In genomic region chr1:1166642-1167415, GRCh38 we compare ENCODE assay signal across 33 cellular contexts. TPM values are rescaled to one million over a fixed set of nuclear protein-coding genes. Genes with fewer than 3 reads are reported as not detected.
DNase-seq lines count a peak whose midpoint lies in the region; ATAC-seq, FAIRE-seq and TF ChIP-seq lines count a peak whose summit lies in the region.
"Had no signal": no experiment of that assay in that cellular context is flagged by ENCODE, and none has a peak within 500 bp of the region (broad histone marks: within the 10 kb centered on the region; RNA-seq: fewer than 3 reads in every experiment).

No MANE protein-coding gene starts in this region.

- TF ChIP-seq RAD21 in HepG2 (CRISPR knock-in tag; IDR thresholded peaks at IDR 0.05), result no peak

- ATAC-seq in HepG2 (no peak), right lobe of liver (no peak), HG02588 (IDR thresholded peaks at IDR 0.05; ENCODE audit: unreplicated experiment) (no peak)
- ATAC-seq: activated CD4-positive, CD25-positive, alpha-beta regulatory T cell treated with anti-CD3 and anti-CD28 coated beads, Interleukin-2, amount 50 U/mL, for 24 hours; gastroesophageal sphincter; left lobe of liver; SK-N-SH treated with all-trans-retinoic acid at 6 μM for 48 hours; T-helper 17 cell had no signal

- H4K20me1 ChIP-seq in HepG2 (ENCODE audit: insufficient read depth, low read length), result no peaks in the 10 kb centered on the region

- H3K27ac ChIP-seq in HepG2 (ENCODE audit: extremely low read length, insufficient read depth, low read length) (no peak overlapping the region), right lobe of liver (no peak overlapping the region), transverse colon (peak overlapping the region; percentile 96 to 98 (median 97))
- H3K27ac ChIP-seq in effector memory CD4-positive, alpha-beta T cell (ENCODE audit: insufficient read depth, low read length, poor library complexity, severe bottlenecking), result no peak overlapping the region
- H3K27ac ChIP-seq: adrenal gland, dorsolateral prefrontal cortex, gastroesophageal sphincter, psoas muscle, thoracic aorta had no signal

- no peaks in the 10 kb centered on the region for H3K79me2 ChIP-seq in HepG2 (ENCODE audit: insufficient read depth, low read length)

- no peak for FAIRE-seq in HepG2 (lab: Jason Lieb, UNC)
- FAIRE-seq: urothelium cell line had no signal

- intact Hi-C loops in HepG2 (cut with micrococcal nuclease; ENCODE audit: unreplicated experiment) (no loop called here), right lobe of liver (cut with DNase I) (no loop called here), transverse colon (cut with DNase I; ENCODE audit: low total_unique reads) (no loop called here)

- no peak overlapping the region for H3K9ac ChIP-seq in HepG2 (ENCODE audit: insufficient read depth, low read depth, low read length)
- H3K9ac ChIP-seq in mucosa of stomach (ENCODE audit: low read length), result peak overlapping the region; percentile 53

- TF ChIP-seq POLR2A in HepG2 (IDR thresholded peaks at IDR 0.05; ENCODE audit: insufficient read depth in 1 of 2, low read depth in 2 of 2, low read length in 2 of 2) (no peak), right lobe of liver (IDR thresholded peaks at IDR 0.05) (no peak), transverse colon (IDR thresholded peaks at IDR 0.05) (no peak)

- H3K27me3 ChIP-seq in HepG2 (ENCODE audit: control insufficient read depth in 1 of 2, insufficient read depth in 2 of 2, low read length in 2 of 2), result peaks cover 3 to 9% of the 10 kb centered on the region in 2 experiments; a peak in 3 of 5 replicates
- no peaks in the 10 kb centered on the region for H3K27me3 ChIP-seq in right lobe of liver
- no peaks in the 10 kb centered on the region for H3K27me3 ChIP-seq in mucosa of stomach (ENCODE audit: control insufficient read depth, insufficient read depth, low read length)
- H3K27me3 ChIP-seq in transverse colon, result peaks cover 29% of the 10 kb centered on the region
- H3K27me3 ChIP-seq in effector memory CD4-positive, alpha-beta T cell (replicated peaks; ENCODE audit: control insufficient read depth, insufficient read depth, low read length, poor library complexity, severe bottlenecking), result no peaks in the 10 kb centered on the region

- CTCF ChIA-PET in HepG2 (lab: Yijun Ruan, JAX; ENCODE audit: low intra/inter-chr PET ratio, low total read pairs), result no interaction called here

- TF ChIP-seq CTCF in HepG2 (CRISPR knock-in tag; IDR thresholded peaks at IDR 0.05) (no peak), right lobe of liver (IDR thresholded peaks at IDR 0.05) (no peak), epithelial cell of proximal tubule (conservative IDR thresholded peaks at IDR 0.05; ENCODE audit: low read depth, low read length) (no peak), transverse colon (IDR thresholded peaks at IDR 0.05) (no peak)

- no peaks in the 10 kb centered on the region for H3K9me3 ChIP-seq in HepG2 (ENCODE audit: low read length)
- H3K9me3 ChIP-seq in right lobe of liver, result no peaks in the 10 kb centered on the region
- H3K9me3 ChIP-seq in mucosa of stomach (ENCODE audit: control insufficient read depth, low read length), result no peaks in the 10 kb centered on the region
- no peaks in the 10 kb centered on the region for H3K9me3 ChIP-seq in transverse colon
- H3K9me3 ChIP-seq in effector memory CD4-positive, alpha-beta T cell (ENCODE audit: control insufficient read depth, low read length), result no peaks in the 10 kb centered on the region
- H3K9me3 ChIP-seq: adrenal gland, gastroesophageal sphincter, psoas muscle, thoracic aorta had no signal

- H3K4me2 ChIP-seq in HepG2 (ENCODE audit: low read depth, low read length), result peak overlapping the region; percentile 76; the same call in 1 of the 2 replicates

- TF ChIP-seq EP300 in HepG2 (IDR thresholded peaks at IDR 0.05; ENCODE audit: low read depth in 2 of 2, low read length in 2 of 2), result no peak
- no peak for TF ChIP-seq EP300 in HepG2 (CRISPR knock-in tag; IDR thresholded peaks at IDR 0.05; ENCODE audit: borderline replicate concordance)
- TF ChIP-seq EP300 in transverse colon (IDR thresholded peaks at IDR 0.05; ENCODE audit: low read depth), result no peak

- POLR2A ChIA-PET in HepG2 (lab: Yijun Ruan, JAX), result interaction anchor here (2.1 to 7.4 kb wide), 3 partner anchors 8 to 43 kb away, joined by 7 to 93 read pairs (median 14); no protein-coding TSS in a partner anchor

- in situ Hi-C loops in HepG2 (cut with HindIII; ENCODE audit: extremely low pct_ligation_motif_present, low pct_unique_long_range_greater_than_20kb) (no loop called here), transverse colon (cut with MboI; ENCODE audit: low pct_ligation_motif_present in 1 of 4, low pct_unique_long_range_greater_than_20kb in 1 of 4, low sequenced_read_pairs in 3 of 4) (no loop called here)

- peak overlapping the region in 2 of 3 experiments; percentile 25 to 60; a peak in 3 of 6 replicates for H3K4me3 ChIP-seq in HepG2 (replicated peaks in 1 of 3; ENCODE audit: insufficient read depth in 1 of 3, low read depth in 2 of 3, low read length in 3 of 3)
- H3K4me3 ChIP-seq in right lobe of liver, result no peak overlapping the region
- H3K4me3 ChIP-seq in epithelial cell of proximal tubule (ENCODE audit: low read depth, low read length), result peak overlapping the region; percentile 88
- H3K4me3 ChIP-seq in mucosa of stomach (ENCODE audit: low read length), result no peak overlapping the region
- peak overlapping the region in 3 of 4 donors; percentile 45 to 63 (median 56) for H3K4me3 ChIP-seq in transverse colon
- no peak overlapping the region for H3K4me3 ChIP-seq in effector memory CD4-positive, alpha-beta T cell (ENCODE audit: insufficient read depth, low read depth, low read length, poor library complexity, severe bottlenecking)
- H3K4me3 ChIP-seq: adrenal gland, dorsolateral prefrontal cortex, gastroesophageal sphincter, psoas muscle, thoracic aorta had no signal

- no peak overlapping the region for H2AFZ ChIP-seq in HepG2 (ENCODE audit: low read length)

- H3K36me3 ChIP-seq in HepG2 (replicated peaks in 1 of 2; ENCODE audit: control insufficient read depth in 1 of 2, insufficient read depth in 2 of 2, low read length in 2 of 2), result no peaks in the 10 kb centered on the region
- H3K36me3 ChIP-seq in right lobe of liver, result no peaks in the 10 kb centered on the region
- peaks cover 10% of the 10 kb centered on the region for H3K36me3 ChIP-seq in mucosa of stomach (ENCODE audit: control insufficient read depth, insufficient read depth, low read length)
- no peaks in the 10 kb centered on the region for H3K36me3 ChIP-seq in transverse colon
- no peaks in the 10 kb centered on the region for H3K36me3 ChIP-seq in effector memory CD4-positive, alpha-beta T cell (ENCODE audit: control insufficient read depth, insufficient read depth, low read length)
- H3K36me3 ChIP-seq: adrenal gland, gastroesophageal sphincter, thoracic aorta had no signal

- WGBS in HepG2 (ENCODE audit: low lambda C conversion rate), result 89% methylated on average over 11 of the region's 45 CpGs
- no CpG with 5 or more reads among the region's 45 CpGs for WGBS in right lobe of liver (ENCODE audit: insufficient coverage, low coverage, low lambda C conversion rate, missing lambda C conversion rate)
- WGBS in transverse colon (ENCODE audit: low coverage in 1 of 2), 2 donors, result 41% methylated on average over 36 of the region's 45 CpGs; no CpG with 5 or more reads in 1 of the 2 donors

- BruUV-seq in HepG2 (replicated peaks; lab: Mats Ljungman, UMichigan), result no TSS peak

- H3K4me1 ChIP-seq in HepG2 (ENCODE audit: insufficient read depth, low read length) (peaks cover 56% of the 10 kb centered on the region), right lobe of liver (no peaks in the 10 kb centered on the region), mucosa of stomach (ENCODE audit: control insufficient read depth, insufficient read depth, low read length) (peaks cover 50% of the 10 kb centered on the region), transverse colon (peaks cover 0 to 27% (median 9%) of the 10 kb centered on the region in 4 donors)
- peaks cover 21% of the 10 kb centered on the region for H3K4me1 ChIP-seq in effector memory CD4-positive, alpha-beta T cell (ENCODE audit: control insufficient read depth, insufficient read depth, low read length, poor library complexity, severe bottlenecking)
- H3K4me1 ChIP-seq: adrenal gland, gastroesophageal sphincter had no signal

- DNase-seq in HepG2 (ENCODE audit: low spot score) (no peak), right lobe of liver (no peak), epithelial cell of proximal tubule (ENCODE audit: low read depth) (no peak), transverse colon (peak; percentile 14), DMS 273 treated with DMSO at 0.1 percent for 48 hours (lab: John Stamatoyannopoulos, UW) (no peak)
- no peak for DNase-seq in effector memory CD4-positive, alpha-beta T cell
- DNase-seq: activated CD4-positive, alpha-beta T cell treated with anti-CD3 and anti-CD28 coated beads, Interleukin-2, amount 50 U/mL, for 4 hours; activated naive CD4-positive, alpha-beta T cell treated with Interleukin-2 at 50 U/mL for 16 hours; adrenal gland; DMS153; dorsolateral prefrontal cortex; mesendoderm; NCI-H1436 treated with DMSO at 0.1 percent for 48 hours; NCI-H2081 treated with DMSO at 0.1 percent for 48 hours; NCI-H226; NCI-H526 treated with DMSO at 0.1 percent for 48 hours; nucleus accumbens; stimulated activated naive CD4-positive, alpha-beta T cell; T-helper 17 cell had no signal

RNA-seq across cellular contexts. Expression of gene TTLL10, which starts 6.9 kb away (rescaled TPM):
- total RNA-seq in HepG2 (2016; rRNA removed; fragmentation: Illumina TruSeq; extraction: Trizol) (not detected in 2 replicates), right lobe of liver (not detected), epithelial cell of proximal tubule (not detected in 2 replicates), transverse colon (under 1 TPM in 2 of 4 donors, not detected in 2; 0.40 to 0.48 TPM)
- total RNA-seq in HepG2 (2016; cell fraction: cytosol; rRNA removed; fragmentation: Illumina TruSeq; extraction: Trizol; ENCODE audit: low read depth), result not detected in 2 replicates
- not detected in 2 replicates for total RNA-seq in HepG2 (2016; cell fraction: insoluble cytoplasmic fraction; rRNA removed; fragmentation: Illumina TruSeq; extraction: Trizol)
- not detected in 2 replicates for total RNA-seq in HepG2 (2016; cell fraction: membrane; rRNA removed; fragmentation: Illumina TruSeq; extraction: Trizol)
- not detected in 2 replicates for total RNA-seq in HepG2 (2016; cell fraction: nucleus; rRNA removed; fragmentation: Illumina TruSeq; extraction: Trizol)
- polyA plus RNA-seq in HepG2 (2011; rRNA removed), result not detected in 2 replicates
- polyA plus RNA-seq in HepG2 (2011; cell fraction: cytosol; rRNA removed), result 0.06 and 0.08 TPM in 2 replicates
- polyA plus RNA-seq in HepG2 (2011; cell fraction: nucleus; rRNA removed), result 0.24 and 0.48 TPM in 2 replicates
- 0.07 TPM in 1 of 2 replicates, not detected in the other for polyA plus RNA-seq in HepG2 (2012)
- polyA plus RNA-seq in HepG2 (2016; cell fraction: cytosol; fragmentation: Illumina TruSeq; extraction: Trizol; ENCODE audit: low read depth), result not detected in 2 replicates
- polyA plus RNA-seq in HepG2 (2016; cell fraction: insoluble cytoplasmic fraction; fragmentation: Illumina TruSeq; extraction: Trizol; ENCODE audit: low read depth), result not detected in 2 replicates
- not detected in 2 replicates for polyA plus RNA-seq in HepG2 (2016; cell fraction: membrane; fragmentation: Illumina TruSeq; extraction: Trizol; ENCODE audit: low read depth)
- not detected in 2 replicates for polyA plus RNA-seq in HepG2 (2016; cell fraction: nucleus; fragmentation: Illumina TruSeq; extraction: Trizol; ENCODE audit: insufficient read depth, low read depth)
- 0.18 TPM in 1 of 2 replicates, not detected in the other for polyA minus RNA-seq in HepG2 (2011; rRNA and poly(A)+ RNA removed; ENCODE audit: low replicate concordance)
- not detected in 2 replicates for polyA minus RNA-seq in HepG2 (2011; cell fraction: cytosol; rRNA and poly(A)+ RNA removed)
- polyA minus RNA-seq in HepG2 (2011; cell fraction: nucleus; rRNA and poly(A)+ RNA removed), result not detected in 2 replicates
- total RNA-seq: A673; adrenal gland; CD8-positive, alpha-beta memory T cell; H4; left lobe of liver; LHCN-M2; thoracic aorta had no signal
- polyA plus RNA-seq: CD8-positive, alpha-beta memory T cell had no signal

RNA-seq across cellular contexts. Expression of gene TNFRSF18, which starts 39.6 kb away (rescaled TPM):
- not detected in 2 replicates for total RNA-seq in HepG2 (2016; rRNA removed; fragmentation: Illumina TruSeq; extraction: Trizol)
- not detected in 2 replicates for total RNA-seq in HepG2 (2016; cell fraction: cytosol; rRNA removed; fragmentation: Illumina TruSeq; extraction: Trizol; ENCODE audit: low read depth)
- total RNA-seq in HepG2 (2016; cell fraction: insoluble cytoplasmic fraction; rRNA removed; fragmentation: Illumina TruSeq; extraction: Trizol), result not detected in 2 replicates
- not detected in 2 replicates for total RNA-seq in HepG2 (2016; cell fraction: membrane; rRNA removed; fragmentation: Illumina TruSeq; extraction: Trizol)
- total RNA-seq in HepG2 (2016; cell fraction: nucleus; rRNA removed; fragmentation: Illumina TruSeq; extraction: Trizol), result not detected in 2 replicates
- polyA plus RNA-seq in HepG2 (2011; rRNA removed), result not detected in 2 replicates
- not detected in 2 replicates for polyA plus RNA-seq in HepG2 (2011; cell fraction: cytosol; rRNA removed)
- polyA plus RNA-seq in HepG2 (2011; cell fraction: nucleus; rRNA removed), result 0.19 TPM in 1 of 2 replicates, not detected in the other
- polyA plus RNA-seq in HepG2 (2012), result not detected in 2 replicates
- not detected in 2 replicates for polyA plus RNA-seq in HepG2 (2016; cell fraction: cytosol; fragmentation: Illumina TruSeq; extraction: Trizol; ENCODE audit: low read depth)
- polyA plus RNA-seq in HepG2 (2016; cell fraction: insoluble cytoplasmic fraction; fragmentation: Illumina TruSeq; extraction: Trizol; ENCODE audit: low read depth), result not detected in 2 replicates
- not detected in 2 replicates for polyA plus RNA-seq in HepG2 (2016; cell fraction: membrane; fragmentation: Illumina TruSeq; extraction: Trizol; ENCODE audit: low read depth)
- not detected in 2 replicates for polyA plus RNA-seq in HepG2 (2016; cell fraction: nucleus; fragmentation: Illumina TruSeq; extraction: Trizol; ENCODE audit: insufficient read depth, low read depth)
- polyA minus RNA-seq in HepG2 (2011; rRNA and poly(A)+ RNA removed; ENCODE audit: low replicate concordance), result not detected in 2 replicates
- polyA minus RNA-seq in HepG2 (2011; cell fraction: cytosol; rRNA and poly(A)+ RNA removed), result not detected in 2 replicates
- polyA minus RNA-seq in HepG2 (2011; cell fraction: nucleus; rRNA and poly(A)+ RNA removed), result not detected in 2 replicates
- total RNA-seq in right lobe of liver, result under 1 TPM in 2 of 6 experiments, not detected in 4; 0.24 to 0.27 TPM
- total RNA-seq in epithelial cell of proximal tubule, result 0.65 and 3.1 TPM in 2 replicates
- total RNA-seq in transverse colon, result 1 to 10 TPM in 2 of 4 donors, not detected in 2; 3.3 to 7.9 TPM
- total RNA-seq: cerebellum, H4, left lobe of liver, LHCN-M2 had no signal

RNA-seq across cellular contexts. Expression of gene TNFRSF4, which starts 47.1 kb away (rescaled TPM):
- total RNA-seq in HepG2 (2016; rRNA removed; fragmentation: Illumina TruSeq; extraction: Trizol), result not detected in 2 replicates
- not detected in 2 replicates for total RNA-seq in HepG2 (2016; cell fraction: cytosol; rRNA removed; fragmentation: Illumina TruSeq; extraction: Trizol; ENCODE audit: low read depth)
- not detected in 2 replicates for total RNA-seq in HepG2 (2016; cell fraction: insoluble cytoplasmic fraction; rRNA removed; fragmentation: Illumina TruSeq; extraction: Trizol)
- not detected in 2 replicates for total RNA-seq in HepG2 (2016; cell fraction: membrane; rRNA removed; fragmentation: Illumina TruSeq; extraction: Trizol)
- total RNA-seq in HepG2 (2016; cell fraction: nucleus; rRNA removed; fragmentation: Illumina TruSeq; extraction: Trizol), result not detected in 2 replicates
- polyA plus RNA-seq in HepG2 (2011; rRNA removed), result 0.21 TPM in 1 of 2 replicates, not detected in the other
- polyA plus RNA-seq in HepG2 (2011; cell fraction: cytosol; rRNA removed), result 0.03 TPM in 1 of 2 replicates, not detected in the other
- polyA plus RNA-seq in HepG2 (2011; cell fraction: nucleus; rRNA removed), result 0.18 and 0.28 TPM in 2 replicates
- polyA plus RNA-seq in HepG2 (2012), result not detected in 2 replicates
- polyA plus RNA-seq in HepG2 (2016; cell fraction: cytosol; fragmentation: Illumina TruSeq; extraction: Trizol; ENCODE audit: low read depth), result not detected in 2 replicates
- polyA plus RNA-seq in HepG2 (2016; cell fraction: insoluble cytoplasmic fraction; fragmentation: Illumina TruSeq; extraction: Trizol; ENCODE audit: low read depth), result not detected in 2 replicates
- not detected in 2 replicates for polyA plus RNA-seq in HepG2 (2016; cell fraction: membrane; fragmentation: Illumina TruSeq; extraction: Trizol; ENCODE audit: low read depth)
- not detected in 2 replicates for polyA plus RNA-seq in HepG2 (2016; cell fraction: nucleus; fragmentation: Illumina TruSeq; extraction: Trizol; ENCODE audit: insufficient read depth, low read depth)
- not detected in 2 replicates for polyA minus RNA-seq in HepG2 (2011; rRNA and poly(A)+ RNA removed; ENCODE audit: low replicate concordance)
- polyA minus RNA-seq in HepG2 (2011; cell fraction: cytosol; rRNA and poly(A)+ RNA removed), result not detected in 2 replicates
- polyA minus RNA-seq in HepG2 (2011; cell fraction: nucleus; rRNA and poly(A)+ RNA removed), result not detected in 2 replicates
- under 1 TPM in 4 of 6 experiments, not detected in 2; 0.20 to 0.99 (median 0.28) TPM for total RNA-seq in right lobe of liver
- 0.36 and 0.40 TPM in 2 replicates for total RNA-seq in epithelial cell of proximal tubule
- 1 to 10 TPM in 1 of 4 donors, under 1 TPM in 1, not detected in 2; 0.55 to 4.8 TPM for total RNA-seq in transverse colon
- total RNA-seq: cerebellum, H4 had no signal

RNA-seq across cellular contexts. Expression of gene C1orf159, which starts 50.9 kb away (rescaled TPM):
- total RNA-seq in HepG2 (2016; rRNA removed; fragmentation: Illumina TruSeq; extraction: Trizol) (3.8 and 6.7 TPM in 2 replicates), right lobe of liver (1 to 10 TPM; 4.0 to 7.7 (median 6.4) TPM), epithelial cell of proximal tubule (20.2 and 24.9 TPM in 2 replicates), transverse colon (100 to 1,000 TPM in 1 of 4 donors, 10 to 100 TPM in 3; 23.6 to 108 (median 47.3) TPM)
- 6.3 and 6.8 TPM in 2 replicates for total RNA-seq in HepG2 (2016; cell fraction: cytosol; rRNA removed; fragmentation: Illumina TruSeq; extraction: Trizol; ENCODE audit: low read depth)
- total RNA-seq in HepG2 (2016; cell fraction: insoluble cytoplasmic fraction; rRNA removed; fragmentation: Illumina TruSeq; extraction: Trizol), result 3.6 and 6.6 TPM in 2 replicates
- 7.4 and 7.9 TPM in 2 replicates for total RNA-seq in HepG2 (2016; cell fraction: membrane; rRNA removed; fragmentation: Illumina TruSeq; extraction: Trizol)
- total RNA-seq in HepG2 (2016; cell fraction: nucleus; rRNA removed; fragmentation: Illumina TruSeq; extraction: Trizol), result 6.3 and 7.7 TPM in 2 replicates
- polyA plus RNA-seq in HepG2 (2011; rRNA removed), result 3.8 and 4.2 TPM in 2 replicates
- polyA plus RNA-seq in HepG2 (2011; cell fraction: cytosol; rRNA removed), result 1.7 and 4.2 TPM in 2 replicates
- 22.9 and 35.9 TPM in 2 replicates for polyA plus RNA-seq in HepG2 (2011; cell fraction: nucleus; rRNA removed)
- 2.8 and 3.2 TPM in 2 replicates for polyA plus RNA-seq in HepG2 (2012)
- polyA plus RNA-seq in HepG2 (2016; cell fraction: cytosol; fragmentation: Illumina TruSeq; extraction: Trizol; ENCODE audit: low read depth), result 4.7 and 6.0 TPM in 2 replicates
- 3.5 and 4.0 TPM in 2 replicates for polyA plus RNA-seq in HepG2 (2016; cell fraction: insoluble cytoplasmic fraction; fragmentation: Illumina TruSeq; extraction: Trizol; ENCODE audit: low read depth)
- polyA plus RNA-seq in HepG2 (2016; cell fraction: membrane; fragmentation: Illumina TruSeq; extraction: Trizol; ENCODE audit: low read depth), result 7.0 and 8.1 TPM in 2 replicates
- polyA plus RNA-seq in HepG2 (2016; cell fraction: nucleus; fragmentation: Illumina TruSeq; extraction: Trizol; ENCODE audit: insufficient read depth, low read depth), result 19.9 and 20.1 TPM in 2 replicates
- 2.9 and 5.6 TPM in 2 replicates for polyA minus RNA-seq in HepG2 (2011; rRNA and poly(A)+ RNA removed; ENCODE audit: low replicate concordance)
- polyA minus RNA-seq in HepG2 (2011; cell fraction: cytosol; rRNA and poly(A)+ RNA removed), result 2.1 and 2.2 TPM in 2 replicates
- 3.7 and 4.5 TPM in 2 replicates for polyA minus RNA-seq in HepG2 (2011; cell fraction: nucleus; rRNA and poly(A)+ RNA removed)

Comparison
In these comparisons a context has a peak if more than half of its experiments do, and no peak if none do; other contexts are left out.
1. H3K4me3 ChIP-seq: peak in HepG2 (2 of 3), epithelial cell of proximal tubule (single experiment) and transverse colon (3 of 4); none in right lobe of liver (0 of 3), mucosa of stomach (single experiment) and effector memory CD4-positive, alpha-beta T cell (single experiment).
2. H3K27ac ChIP-seq: peak in transverse colon (4 of 4); none in HepG2 (single experiment), right lobe of liver (0 of 3) and effector memory CD4-positive, alpha-beta T cell (single experiment).